In the genomic region with DNA sequence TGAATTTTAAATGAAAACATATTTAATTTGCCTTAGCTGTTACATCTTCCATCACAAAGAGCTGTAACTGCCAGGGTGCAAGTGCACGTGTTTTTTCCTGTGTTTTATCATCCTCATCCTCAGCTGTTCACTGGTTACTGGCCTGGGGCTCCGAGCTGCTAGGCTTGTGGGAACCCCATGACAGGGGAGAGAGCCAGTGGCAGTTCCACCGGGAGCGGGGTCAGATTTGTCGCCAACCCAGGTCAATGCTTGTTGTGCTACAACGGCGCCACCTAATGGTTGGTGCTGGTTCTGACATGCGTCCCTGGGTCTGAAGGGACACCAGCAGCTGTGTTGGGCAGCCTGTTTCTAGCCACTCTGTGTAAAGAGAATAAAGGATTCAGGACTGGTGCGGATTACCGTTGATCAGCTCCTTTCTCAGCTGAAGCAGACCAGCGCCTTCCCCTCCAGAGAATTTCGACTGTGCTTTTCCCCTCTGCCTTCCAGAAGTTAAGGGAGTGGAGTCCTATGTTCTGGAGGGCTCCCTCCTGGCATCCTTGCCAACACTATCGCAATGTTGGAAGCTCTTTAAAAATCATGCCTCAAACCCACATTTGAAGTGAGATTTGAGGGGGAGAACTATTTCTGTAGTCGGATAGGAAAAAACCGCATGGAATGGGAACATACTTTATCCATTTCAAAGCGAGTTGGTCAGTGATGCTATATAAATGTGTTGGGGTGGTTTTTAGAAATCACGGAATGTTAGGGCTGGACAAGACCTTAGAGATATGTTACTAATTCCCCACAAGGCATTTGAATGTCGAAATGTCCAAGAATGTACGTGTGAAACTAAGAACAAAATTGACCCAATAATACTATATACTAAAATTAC, we compare ENCODE assay signal across 8 cellular contexts. TPM values are rescaled to one million over a fixed set of nuclear protein-coding genes. Genes with fewer than 3 reads are reported as not detected.
DNase-seq lines count a peak whose midpoint lies in the region; ATAC-seq, FAIRE-seq and TF ChIP-seq lines count a peak whose summit lies in the region.

No MANE protein-coding gene starts in this region.

- no peak overlapping the region for H3K4me3 ChIP-seq in A673 (ENCODE audit: low read depth, low read length, poor library complexity, severe bottlenecking)
- H3K4me3 ChIP-seq in keratinocyte (ENCODE audit: control insufficient read depth in 2 of 3, extremely low read depth in 1 of 3, insufficient read depth in 2 of 3, low read depth in 1 of 3, low read length in 3 of 3), result no peak overlapping the region

- TF ChIP-seq CTCF in A673 (conservative IDR thresholded peaks at IDR 0.05; ENCODE audit: low read depth, low read length), result peak; percentile 94
- peak; percentile 92 for TF ChIP-seq CTCF in VCaP (conservative IDR thresholded peaks at IDR 0.05)
- peak; percentile 91 to 93 (median 91) for TF ChIP-seq CTCF in keratinocyte (optimal IDR thresholded peaks at IDR 0.05 in 1 of 3, IDR thresholded peaks at IDR 0.05 in 1 of 3, conservative IDR thresholded peaks at IDR 0.05 in 1 of 3; ENCODE audit: extremely low read depth in 1 of 3, insufficient read depth in 2 of 3, low read length in 3 of 3)

- dilution Hi-C loops in keratinocyte (cut with MboI; ENCODE audit: extremely low pct_ligation_motif_present, low sequenced_read_pairs), result no loop called here

- H3K4me1 ChIP-seq in A673 (ENCODE audit: insufficient read depth, low read length, poor library complexity, severe bottlenecking), result no peaks in the 10 kb centered on the region
- H3K4me1 ChIP-seq in keratinocyte (ENCODE audit: control insufficient read depth, extremely low read depth, insufficient read depth, low read length), result no peaks in the 10 kb centered on the region

- DNase-seq in A673 (ENCODE audit: low spot score) (peak; percentile 83), GM18507 (ENCODE audit: extremely low spot score, insufficient read length, low read depth) (peak; percentile 73), NCI-H2171 (lab: John Stamatoyannopoulos, UW) (peak; percentile 66), T47D (ENCODE audit: low read depth in 1 of 2, low spot score in 1 of 2) (peak; percentile 69 to 88), keratinocyte (ENCODE audit: low read depth, low spot score) (peak; percentile 38)
- DNase-seq in stimulated activated CD4-positive, alpha-beta T cell treated with anti-CD3 and anti-CD28 coated beads, Interleukin-1b, Interleukin-23, amount 100 ng/mL, for 1 hour (ENCODE audit: low read depth in 2 of 2), result peak; percentile 75 to 91

- no peak overlapping the region for H3K27ac ChIP-seq in A673 (ENCODE audit: low read depth, low read length, poor library complexity, severe bottlenecking)
- peak overlapping the region; percentile 43 for H3K27ac ChIP-seq in VCaP
- no peak overlapping the region for H3K27ac ChIP-seq in keratinocyte (ENCODE audit: control insufficient read depth, insufficient read depth, low read length)

- H3K36me3 ChIP-seq in A673 (ENCODE audit: insufficient read depth, low read length, poor library complexity, severe bottlenecking) (no peaks in the 10 kb centered on the region), keratinocyte (ENCODE audit: control insufficient read depth in 2 of 2, extremely low read depth in 1 of 2, insufficient read depth in 2 of 2, low read length in 2 of 2) (no peaks in the 10 kb centered on the region)

- H3K9me1 ChIP-seq in keratinocyte (ENCODE audit: control insufficient read depth, extremely low read depth, insufficient read depth, low read length), result no peaks in the 10 kb centered on the region

- peak; percentile 87 for ATAC-seq in HG03039 (IDR thresholded peaks at IDR 0.05; ENCODE audit: unreplicated experiment)

- FAIRE-seq in GM18507 (lab: Jason Lieb, UNC), result peak; percentile 95
- FAIRE-seq in keratinocyte (lab: Jason Lieb, UNC), result peak; percentile 36

- no TSS peak for BruUV-seq in A673 (replicated peaks; lab: Mats Ljungman, UMichigan)

- intact Hi-C loops in A673 (cut with micrococcal nuclease; ENCODE audit: unreplicated experiment), result loop anchor here (1.0 to 5.0 kb wide), 4 partner anchors 85 to 404 kb away; no protein-coding TSS in a partner anchor

- no peak overlapping the region for H3K4me2 ChIP-seq in keratinocyte (ENCODE audit: control insufficient read depth, extremely low read depth, insufficient read depth, low read depth, low read length)

- H2AFZ ChIP-seq in keratinocyte (ENCODE audit: control insufficient read depth, low read length), result no peak overlapping the region

- CTCF ChIA-PET in A673 (lab: Charles Lee), result interaction anchor here (0.6 to 3.4 kb wide), 8 partner anchors 242 to 403 kb away, joined by 3 to 20 read pairs (median 4); no protein-coding TSS in a partner anchor

- H3K9ac ChIP-seq in keratinocyte (ENCODE audit: control insufficient read depth, extremely low read depth, insufficient read depth, low read length), result no peak overlapping the region

- in situ Hi-C loops in T47D (cut with HindIII; ENCODE audit: low pct_unique_long_range_greater_than_20kb, low sequenced_read_pairs), result no loop called here

- no peaks in the 10 kb centered on the region for H4K20me1 ChIP-seq in keratinocyte (ENCODE audit: control insufficient read depth, extremely low read depth, insufficient read depth, low read length)

- H3K27me3 ChIP-seq in A673 (replicated peaks; ENCODE audit: insufficient read depth, low read depth, low read length, poor library complexity), result no peaks in the 10 kb centered on the region
- H3K27me3 ChIP-seq in keratinocyte (ENCODE audit: control insufficient read depth, extremely low read depth, insufficient read depth, low read length), result no peaks in the 10 kb centered on the region

- POLR2A ChIA-PET in A673 (lab: Charles Lee; ENCODE audit: low non-redundant PET), result no interaction called here

- H3K79me2 ChIP-seq in keratinocyte (ENCODE audit: control insufficient read depth, insufficient read depth, low read length), result no peaks in the 10 kb centered on the region

- H3K9me3 ChIP-seq in A673 (ENCODE audit: low read depth, low read length, poor library complexity, severe bottlenecking) (no peaks in the 10 kb centered on the region), keratinocyte (ENCODE audit: control insufficient read depth, low read depth, low read length) (no peaks in the 10 kb centered on the region)

RNA-seq across cellular contexts. Expression of a gene that starts 32.1 kb away (rescaled TPM):
- total RNA-seq in A673 (2021), result 1.9 and 2.8 TPM in 2 replicates
- 0.09 TPM in 2 of 3 replicates, not detected in the other for polyA plus RNA-seq in keratinocyte
- polyA plus RNA-seq in keratinocyte (2011; ENCODE audit: low read depth), result 0.50 TPM
- polyA plus RNA-seq in keratinocyte (2011; cell fraction: cytosol; rRNA removed), result not detected in 2 replicates
- 0.32 and 0.97 TPM in 2 replicates for polyA plus RNA-seq in keratinocyte (2011; cell fraction: nucleus; rRNA removed)
- 0.58 TPM in 1 of 2 replicates, not detected in the other for polyA plus RNA-seq in keratinocyte (2012; ENCODE audit: low replicate concordance)
- polyA minus RNA-seq in keratinocyte, result 1.1 to 7.8 TPM in 2 of 3 replicates, not detected in the other
- polyA minus RNA-seq in keratinocyte (2011; cell fraction: cytosol; rRNA and poly(A)+ RNA removed), result not detected
- 3.6 and 5.3 TPM in 2 replicates for polyA minus RNA-seq in keratinocyte (2011; cell fraction: nucleus; rRNA and poly(A)+ RNA removed)

RNA-seq across cellular contexts. Expression of a gene that starts 52.7 kb away (rescaled TPM):
- 0.30 and 0.33 TPM in 2 replicates for total RNA-seq in A673 (2021)
- 0.03 to 0.04 TPM in 2 of 3 replicates, not detected in the other for polyA plus RNA-seq in keratinocyte
- polyA plus RNA-seq in keratinocyte (2011; ENCODE audit: low read depth), result not detected
- not detected in 2 replicates for polyA plus RNA-seq in keratinocyte (2011; cell fraction: cytosol; rRNA removed)
- polyA plus RNA-seq in keratinocyte (2011; cell fraction: nucleus; rRNA removed), result 0.15 and 0.40 TPM in 2 replicates
- 0.27 TPM in 1 of 2 replicates, not detected in the other for polyA plus RNA-seq in keratinocyte (2012; ENCODE audit: low replicate concordance)
- polyA minus RNA-seq in keratinocyte, result 0.03 to 0.23 TPM in 2 of 3 replicates, not detected in the other
- polyA minus RNA-seq in keratinocyte (2011; cell fraction: cytosol; rRNA and poly(A)+ RNA removed), result not detected
- polyA minus RNA-seq in keratinocyte (2011; cell fraction: nucleus; rRNA and poly(A)+ RNA removed), result not detected in 2 replicates
